ENCODE assay signal across 8 cellular contexts in genomic region chr5:40797273-40798011, GRCh38. TPM values are rescaled to one million over a fixed set of nuclear protein-coding genes. Genes with fewer than 3 reads are reported as not detected.
A peak's percentile ranks its signal among the peaks of the same experiment; 100 is the strongest.
DNase-seq lines count a peak whose midpoint lies in the region; ATAC-seq and TF ChIP-seq lines count a peak whose summit lies in the region.

No MANE protein-coding gene starts in this region.

- H3K4me1 ChIP-seq in OCI-LY1 (ENCODE audit: insufficient read depth, low read length, severe bottlenecking) (peaks cover 29% of the 10 kb centered on the region), muscle layer of colon (ENCODE audit: insufficient read depth, low read length) (peaks cover 18% of the 10 kb centered on the region)

- H4K20me1 ChIP-seq in OCI-LY1 (ENCODE audit: insufficient read depth, low read length), result no peaks in the 10 kb centered on the region

- CTCF ChIA-PET in CD4-positive, alpha-beta T cell (lab: Charles Lee), result interaction anchor here (1.4 kb wide), 1 partner anchor 42 kb away, joined by 6 read pairs; the partner anchor contains the start of gene TTC33

- peak overlapping the region; percentile 94 for H3K4me3 Mint-ChIP-seq in CD4-positive, alpha-beta T cell

- H3K79me2 ChIP-seq in OCI-LY1 (ENCODE audit: insufficient read depth, low read length), result peaks cover 46% of the 10 kb centered on the region

- H3K27me3 Mint-ChIP-seq in CD4-positive, alpha-beta T cell, result no peaks in the 10 kb centered on the region

- intact Hi-C loops in CD4-positive, alpha-beta T cell (cut with DNase I, micrococcal nuclease), result loop anchor here (1.0 kb wide), 3 partner anchors 37 to 42 kb away; partner anchors contain the start of gene TTC33 (in 1 of the 2)

- POLR2A ChIA-PET in CD4-positive, alpha-beta T cell (lab: Charles Lee), result interaction anchor here (0.7 to 2.9 kb wide), 5 partner anchors 13 to 44 kb away, joined by 3 to 18 read pairs (median 3); partner anchors contain the start of genes CARD6 and RPL37

- 0 out of 2 replicates have a peak, but pooled peaks cover 4% of the 10 kb centered on the region for H3F3A ChIP-seq in OCI-LY1 (ENCODE audit: insufficient read depth, low read length)

- ATAC-seq in CD4-positive, alpha-beta T cell (ENCODE audit: poor library complexity), result peak; percentile 34
- ATAC-seq in GM21381 (IDR thresholded peaks at IDR 0.05; ENCODE audit: unreplicated experiment), result peak; percentile 44

- no peaks in the 10 kb centered on the region for H3K27me3 ChIP-seq in CD4-positive, alpha-beta T cell (ENCODE audit: control insufficient read depth, insufficient read depth, low read length)
- no peaks in the 10 kb centered on the region; the same call in 1 of the 2 replicates for H3K27me3 ChIP-seq in OCI-LY1 (ENCODE audit: insufficient read depth, low read length)
- H3K27me3 ChIP-seq in muscle layer of colon (ENCODE audit: control insufficient read depth in 1 of 2, insufficient read depth in 2 of 2, low read length in 2 of 2), result no peaks in the 10 kb centered on the region

- peak overlapping the region; percentile 99 for H3K4me3 ChIP-seq in OCI-LY1 (ENCODE audit: low read depth, low read length, poor library complexity, severe bottlenecking)
- peak overlapping the region; percentile 94 for H3K4me3 ChIP-seq in epithelial cell of proximal tubule (ENCODE audit: low read depth, low read length)
- H3K4me3 ChIP-seq in muscle layer of colon (ENCODE audit: low read depth in 1 of 2, low read length in 2 of 2), result peak overlapping the region; percentile 77 to 83

- no peaks in the 10 kb centered on the region for H3K9me2 ChIP-seq in OCI-LY1 (ENCODE audit: low read depth, low read length)

- no peak for TF ChIP-seq CTCF in CD4-positive, alpha-beta T cell (IDR thresholded peaks at IDR 0.05)
- TF ChIP-seq CTCF in OCI-LY1 (IDR thresholded peaks at IDR 0.05; ENCODE audit: low read length) (no peak), epithelial cell of proximal tubule (conservative IDR thresholded peaks at IDR 0.05; ENCODE audit: low read depth, low read length) (no peak)

- H3K36me3 ChIP-seq in OCI-LY1 (ENCODE audit: insufficient read depth, low read length), result peaks cover 8% of the 10 kb centered on the region
- H3K36me3 ChIP-seq in muscle layer of colon (ENCODE audit: insufficient read depth, low read length), result no peaks in the 10 kb centered on the region

- peaks cover 52% of the 10 kb centered on the region for H3K4me1 Mint-ChIP-seq in CD4-positive, alpha-beta T cell (ENCODE audit: low read depth)

- H3K9me3 Mint-ChIP-seq in CD4-positive, alpha-beta T cell, result no peaks in the 10 kb centered on the region

- H3K4me2 ChIP-seq in OCI-LY1 (ENCODE audit: low read length), result peak overlapping the region; percentile 78

- H3K9ac ChIP-seq in OCI-LY1 (ENCODE audit: low read length) (peak overlapping the region; percentile 98), muscle layer of colon (ENCODE audit: low read length) (peak overlapping the region; percentile 68)

- H3K9me3 ChIP-seq in CD4-positive, alpha-beta T cell (ENCODE audit: control insufficient read depth, low read length), result no peaks in the 10 kb centered on the region
- H3K9me3 ChIP-seq in OCI-LY1 (ENCODE audit: low read length), result no peaks in the 10 kb centered on the region
- no peaks in the 10 kb centered on the region for H3K9me3 ChIP-seq in muscle layer of colon (ENCODE audit: low read length)

- H3K27ac Mint-ChIP-seq in CD4-positive, alpha-beta T cell, result peak overlapping the region; percentile 85

- H3K27ac ChIP-seq in CD4-positive, alpha-beta T cell (ENCODE audit: low read depth, low read length), result peak overlapping the region; percentile 73
- H3K27ac ChIP-seq in OCI-LY1 (ENCODE audit: low read depth, low read length, poor library complexity, severe bottlenecking) (peak overlapping the region; percentile 70), muscle layer of colon (ENCODE audit: low read depth, low read length) (peak overlapping the region; percentile 80)

- peak; percentile 52 to 75 (median 63) for DNase-seq in CD4-positive, alpha-beta T cell
- DNase-seq in HT-29 (ENCODE audit: low spot score), result peak; percentile 85
- DNase-seq in activated T-cell treated with anti-CD3 and anti-CD28 coated beads for 24 hours (ENCODE audit: low read depth), result peak; percentile 68
- DNase-seq in epithelial cell of proximal tubule (ENCODE audit: low read depth), result no peak
- DNase-seq in stimulated activated CD8-positive, alpha-beta memory T cell treated with anti-CD3 and anti-CD28 coated beads, Interleukin-4, amount 100 ng/mL, for 48 hours, result peak; percentile 83

- H3K36me3 Mint-ChIP-seq in CD4-positive, alpha-beta T cell (ENCODE audit: low read depth), result peaks cover 29% of the 10 kb centered on the region

- no peak overlapping the region; the same call in 1 of the 2 replicates for H2AFZ ChIP-seq in OCI-LY1 (ENCODE audit: low read length)

RNA-seq across cellular contexts. Expression of gene PRKAA1, which starts 0.7 kb away (rescaled TPM):
- 100 to 1,000 TPM; 102 to 105 TPM for total RNA-seq in CD4-positive, alpha-beta T cell
- 81.0 and 81.4 TPM in 2 replicates for total RNA-seq in HT-29 (2014; rRNA removed; shearing (Covaris generic))
- total RNA-seq in epithelial cell of proximal tubule, result 30.5 and 38.5 TPM in 2 replicates

RNA-seq across cellular contexts. Expression of gene RPL37, which starts 37.6 kb away (rescaled TPM):
- total RNA-seq in CD4-positive, alpha-beta T cell, result 1,000 to 10,000 TPM; 2,845 to 2,986 TPM
- 2,122 and 2,883 TPM in 2 replicates for total RNA-seq in HT-29 (2014; rRNA removed; shearing (Covaris generic))
- total RNA-seq in epithelial cell of proximal tubule, result 159 and 301 TPM in 2 replicates

RNA-seq across cellular contexts. Expression of gene TTC33, which starts 41.7 kb away (rescaled TPM):
- total RNA-seq in CD4-positive, alpha-beta T cell, result 10 to 100 TPM in 1 of 2 experiments, 1 to 10 TPM in 1; 8.7 to 12.0 TPM
- 3.0 and 3.5 TPM in 2 replicates for total RNA-seq in HT-29 (2014; rRNA removed; shearing (Covaris generic))
- 7.6 and 9.8 TPM in 2 replicates for total RNA-seq in epithelial cell of proximal tubule

RNA-seq across cellular contexts. Expression of gene CARD6, which starts 43.7 kb away (rescaled TPM):
- total RNA-seq in CD4-positive, alpha-beta T cell, result under 1 TPM; 0.16 to 0.53 TPM
- 1.2 and 1.3 TPM in 2 replicates for total RNA-seq in HT-29 (2014; rRNA removed; shearing (Covaris generic))
- total RNA-seq in epithelial cell of proximal tubule, result 0.43 and 0.63 TPM in 2 replicates
